Comparison of ENCODE assay signal across 26 cellular contexts in genomic region chr10:133103311-133103910, GRCh38. TPM values are rescaled to one million over a fixed set of nuclear protein-coding genes. Genes with fewer than 3 reads are reported as not detected.
"Had no signal": no experiment of that assay in that cellular context is flagged by ENCODE, and none has a peak within 500 bp of the region (broad histone marks: within the 10 kb centered on the region; RNA-seq: fewer than 3 reads in every experiment).

No MANE protein-coding gene starts in this region.

- H3K9me3 ChIP-seq: SK-N-SH had no signal

- DNase-seq: KBM-7, MV-4-11, NCI-H1048, NCI-H1105, NCI-H1417 treated with DMSO at 0.1 percent for 48 hours, NCI-H146, NCI-H1694 treated with DMSO at 0.1 percent for 48 hours, NCI-H1930, NCI-H2081, NCI-H2107, NCI-H226, NCI-H446, NCI-H510A, NCI-H524 treated with DMSO at 0.1 percent for 48 hours, NCI-H69, NCI-H774, Right ventricle myocardium superior, RPMI8226, SIG-M5, SK-N-SH, SW 1271 had no signal

- H3K9me2 ChIP-seq: SK-N-SH had no signal

- FAIRE-seq: RCC 7860 had no signal

- H3K9ac ChIP-seq: SK-N-SH had no signal

- H3K4me2 ChIP-seq: SK-N-SH had no signal

RNA-seq across cellular contexts. Expression of gene ADGRA1, which starts 15.7 kb away (rescaled TPM):
- total RNA-seq: HT-29, LHCN-M2, MCF 10A, Right ventricle myocardium superior, SK-MEL-5 had no signal
- polyA plus RNA-seq: SK-N-SH had no signal

RNA-seq across cellular contexts. Expression of gene KNDC1, which starts 56.6 kb away (rescaled TPM):
- total RNA-seq: Right ventricle myocardium superior had no signal
